ENCODE assay signal across 36 cellular contexts in genomic region chr5:81685481-81685880, GRCh38.
"Had no signal": no experiment of that assay in that cellular context is flagged by ENCODE, and none has a peak within 500 bp of the region (broad histone marks: within the 10 kb centered on the region; RNA-seq: fewer than 3 reads in every experiment).

No MANE protein-coding gene starts in this region.

- H3K36me3 ChIP-seq: ascending aorta, cardiac muscle cell had no signal

- DNase-seq: activated B cell treated with CpG ODN at 0.5 μM for 24 hours; activated CD4-positive, alpha-beta memory T cell treated with anti-CD3 and anti-CD28 coated beads for 36 hours; activated CD4-positive, alpha-beta T cell treated with anti-CD3 and anti-CD28 coated beads for 4 hours; activated CD4-positive, alpha-beta T cell treated with anti-CD3 and anti-CD28 coated beads, Interleukin-2, amount 10 ng/mL, durations not matched to agents 24 days and 14 days; activated CD4-positive, alpha-beta T cell treated with anti-CD3 and anti-CD28 coated beads, Interleukin-2, amount 50 U/mL, for 1 hour; activated CD4-positive, alpha-beta T cell treated with anti-CD3 and anti-CD28 coated beads, Interleukin-2, amount 50 U/mL, for 4 hours; activated CD4-positive, CD25-positive, alpha-beta regulatory T cell treated with anti-CD3 and anti-CD28 coated beads, Interleukin-2, amount 50 U/mL, for 72 hours; activated CD8-positive, alpha-beta memory T cell treated with anti-CD3 and anti-CD28 coated beads, Interleukin-2, amount 50 U/mL, for 4 hours; activated CD8-positive, alpha-beta T cell treated with anti-CD3 and anti-CD28 coated beads for 36 hours; activated effector memory CD4-positive, alpha-beta T cell treated with anti-CD3 and anti-CD28 coated beads, Interleukin-2, amount 50 U/mL, for 16 hours; activated gamma-delta T cell treated with Interleukin-2 at 50 U/mL for 16 hours; activated naive CD4-positive, alpha-beta T cell treated with anti-CD3 and anti-CD28 coated beads, Interleukin-2, amount 10 ng/mL, durations not matched to agents 7 days and 5 days; activated naive CD4-positive, alpha-beta T cell treated with Interleukin-2 at 50 U/mL for 16 hours; activated naive CD8-positive, alpha-beta T cell treated with anti-CD3 and anti-CD28 coated beads, Interleukin-2, amount 10 ng/mL, durations not matched to agents 7 days and 5 days; activated naive CD8-positive, alpha-beta T cell treated with anti-CD3 and anti-CD28 coated beads, Interleukin-2, amount 50 U/mL, for 24 hours; activated T-cell treated with anti-CD3 and anti-CD28 coated beads for 4 hours; activated T-cell treated with anti-CD3 and anti-CD28 coated beads, Interleukin-2, amount 50 U/mL, for 1 hour; activated T-cell treated with anti-CD3 and anti-CD28 coated beads, Interleukin-2, amount 50 U/mL, for 4 hours; activated T-cell treated with anti-CD3 and anti-CD28 coated beads, Interleukin-2, amount 50 U/mL, for 72 hours; amygdala; anterior cingulate cortex; caudate nucleus; cerebellar nuclear complex; T-helper 2 cell; T-helper 9 cell had no signal

- H3K4me3 Mint-ChIP-seq: activated B cell treated with CpG ODN at 0.5 μM for 24 hours; activated CD4-positive, alpha-beta memory T cell treated with anti-CD3 and anti-CD28 coated beads for 36 hours; activated CD4-positive, alpha-beta T cell treated with anti-CD3 and anti-CD28 coated beads, Interleukin-2, amount 10 ng/mL, durations not matched to agents 24 days and 14 days; activated CD8-positive, alpha-beta T cell treated with anti-CD3 and anti-CD28 coated beads for 36 hours; activated naive CD4-positive, alpha-beta T cell treated with anti-CD3 and anti-CD28 coated beads, Interleukin-2, amount 10 ng/mL, durations not matched to agents 7 days and 5 days; activated naive CD4-positive, alpha-beta T cell treated with anti-CD3 and anti-CD28 coated beads, Interleukin-2, amount 50 U/mL, for 24 hours; activated naive CD8-positive, alpha-beta T cell; activated naive CD8-positive, alpha-beta T cell treated with anti-CD3 and anti-CD28 coated beads, Interleukin-2, amount 10 ng/mL, durations not matched to agents 7 days and 5 days; activated naive CD8-positive, alpha-beta T cell treated with anti-CD3 and anti-CD28 coated beads, Interleukin-2, amount 50 U/mL, for 24 hours; activated T-cell treated with anti-CD3 and anti-CD28 coated beads, Interleukin-2, amount 50 U/mL, for 4 hours; activated T-cell treated with anti-CD3 and anti-CD28 coated beads, Interleukin-2, amount 50 U/mL, for 72 hours; activated T-helper 1 cell treated with anti-CD3 and anti-CD28 coated beads, Interleukin-12 subunit alpha, Interleukin-12 subunit beta, Interleukin-2, Interleukin-4 antibody, amounts not matched to agents 30 ng/mL and 10 ng/mL and 1 ng/mL, durations not matched to agents 14 hours and 24 hours and 36 hours; activated T-helper 17 cell treated with anti-CD3 and anti-CD28 coated beads, Interleukin-2, amount 50 U/mL, for 72 hours; brain; central memory CD8-positive, alpha-beta T cell; T-helper 1 cell treated with Interleukin-12 subunit alpha and Interleukin-12 subunit beta and Interleukin-4 antibody, amounts not matched to agents 30 μg/mL and 1 μg/mL, for 36 hours; T-helper 2 cell treated with Interferon-gamma antibody and Interleukin-4, amounts not matched to agents 5 μg/mL and 100 μg/mL, for 36 hours had no signal

- ATAC-seq: activated CD8-positive, alpha-beta T cell treated with anti-CD3 and anti-CD28 coated beads for 36 hours; activated naive CD8-positive, alpha-beta T cell treated with anti-CD3 and anti-CD28 coated beads, Interleukin-2, amount 50 U/mL, for 24 hours; activated T-cell treated with anti-CD3 and anti-CD28 coated beads, Interleukin-2, amount 50 U/mL, for 4 hours; activated T-cell treated with anti-CD3 and anti-CD28 coated beads, Interleukin-2, amount 50 U/mL, for 72 hours; activated T-helper 17 cell treated with anti-CD3 and anti-CD28 coated beads, Interleukin-2, amount 50 U/mL, for 72 hours had no signal

- H3K4me3 ChIP-seq: ascending aorta, cardiac muscle cell had no signal

- H3K27ac Mint-ChIP-seq: activated B cell treated with CpG ODN at 0.5 μM for 24 hours; activated CD4-positive, alpha-beta memory T cell treated with anti-CD3 and anti-CD28 coated beads for 36 hours; activated CD4-positive, alpha-beta T cell treated with anti-CD3 and anti-CD28 coated beads, Interleukin-2, amount 10 ng/mL, durations not matched to agents 24 days and 14 days; activated CD8-positive, alpha-beta T cell treated with anti-CD3 and anti-CD28 coated beads for 36 hours; activated naive CD4-positive, alpha-beta T cell treated with anti-CD3 and anti-CD28 coated beads, Interleukin-2, amount 10 ng/mL, durations not matched to agents 7 days and 5 days; activated naive CD4-positive, alpha-beta T cell treated with anti-CD3 and anti-CD28 coated beads, Interleukin-2, amount 50 U/mL, for 24 hours; activated naive CD8-positive, alpha-beta T cell; activated naive CD8-positive, alpha-beta T cell treated with anti-CD3 and anti-CD28 coated beads, Interleukin-2, amount 10 ng/mL, durations not matched to agents 7 days and 5 days; activated naive CD8-positive, alpha-beta T cell treated with anti-CD3 and anti-CD28 coated beads, Interleukin-2, amount 50 U/mL, for 24 hours; activated T-cell treated with anti-CD3 and anti-CD28 coated beads, Interleukin-2, amount 50 U/mL, for 72 hours; activated T-helper 1 cell treated with anti-CD3 and anti-CD28 coated beads, Interleukin-12 subunit alpha, Interleukin-12 subunit beta, Interleukin-2, Interleukin-4 antibody, amounts not matched to agents 30 ng/mL and 10 ng/mL and 1 ng/mL, durations not matched to agents 14 hours and 24 hours and 36 hours; activated T-helper 17 cell treated with anti-CD3 and anti-CD28 coated beads, Interleukin-2, amount 50 U/mL, for 72 hours; brain; T-helper 1 cell treated with Interleukin-12 subunit alpha and Interleukin-12 subunit beta and Interleukin-4 antibody, amounts not matched to agents 30 μg/mL and 1 μg/mL, for 36 hours; T-helper 2 cell treated with Interferon-gamma antibody and Interleukin-4, amounts not matched to agents 5 μg/mL and 100 μg/mL, for 36 hours had no signal

- H3K4me1 ChIP-seq: ascending aorta had no signal

- H3K27ac ChIP-seq: ascending aorta, cardiac muscle cell, VCaP had no signal

- H3K27me3 ChIP-seq: ascending aorta, cardiac muscle cell had no signal

- H3K4me1 Mint-ChIP-seq: activated CD4-positive, alpha-beta T cell treated with anti-CD3 and anti-CD28 coated beads, Interleukin-2, amount 10 ng/mL, durations not matched to agents 24 days and 14 days; activated naive CD4-positive, alpha-beta T cell treated with anti-CD3 and anti-CD28 coated beads, Interleukin-2, amount 10 ng/mL, durations not matched to agents 7 days and 5 days; activated naive CD8-positive, alpha-beta T cell treated with anti-CD3 and anti-CD28 coated beads, Interleukin-2, amount 10 ng/mL, durations not matched to agents 7 days and 5 days; activated T-helper 17 cell treated with anti-CD3 and anti-CD28 coated beads, Interleukin-2, amount 50 U/mL, for 72 hours; brain had no signal

- H3K27me3 Mint-ChIP-seq: activated B cell treated with CpG ODN at 0.5 μM for 24 hours; activated CD4-positive, alpha-beta memory T cell treated with anti-CD3 and anti-CD28 coated beads for 36 hours; activated CD4-positive, alpha-beta T cell treated with anti-CD3 and anti-CD28 coated beads, Interleukin-2, amount 10 ng/mL, durations not matched to agents 24 days and 14 days; activated CD8-positive, alpha-beta T cell treated with anti-CD3 and anti-CD28 coated beads for 36 hours; activated naive CD4-positive, alpha-beta T cell treated with anti-CD3 and anti-CD28 coated beads, Interleukin-2, amount 10 ng/mL, durations not matched to agents 7 days and 5 days; activated naive CD4-positive, alpha-beta T cell treated with anti-CD3 and anti-CD28 coated beads, Interleukin-2, amount 50 U/mL, for 24 hours; activated naive CD8-positive, alpha-beta T cell; activated naive CD8-positive, alpha-beta T cell treated with anti-CD3 and anti-CD28 coated beads, Interleukin-2, amount 10 ng/mL, durations not matched to agents 7 days and 5 days; activated naive CD8-positive, alpha-beta T cell treated with anti-CD3 and anti-CD28 coated beads, Interleukin-2, amount 50 U/mL, for 24 hours; activated T-helper 17 cell treated with anti-CD3 and anti-CD28 coated beads, Interleukin-2, amount 50 U/mL, for 72 hours; central memory CD8-positive, alpha-beta T cell had no signal
